21 cellular contexts compared by ENCODE assay signal in the genomic region with DNA sequence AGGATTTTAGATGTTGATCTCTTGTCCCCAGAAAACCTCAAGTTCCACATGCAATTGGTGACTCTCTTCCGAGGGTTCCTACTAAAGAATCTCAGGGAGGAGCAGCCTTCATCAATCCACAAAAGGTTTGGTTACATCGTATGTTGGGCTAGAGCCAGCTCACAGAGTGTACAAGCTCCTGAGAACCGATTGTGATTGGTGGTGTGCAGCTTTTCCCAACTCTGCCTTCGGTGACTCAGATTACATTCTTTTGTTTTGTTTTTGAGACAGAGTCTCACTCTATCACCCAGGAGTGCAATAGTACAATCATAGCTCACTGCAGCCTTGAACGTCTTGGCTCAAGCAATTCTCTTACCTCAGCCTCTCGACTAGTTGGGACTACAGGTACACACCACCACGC.
DNase-seq lines count a peak whose midpoint lies in the region; ATAC-seq and FAIRE-seq lines count a peak whose summit lies in the region.
"Had no signal": no experiment of that assay in that cellular context is flagged by ENCODE, and none has a peak within 500 bp of the region (broad histone marks: within the 10 kb centered on the region; RNA-seq: fewer than 3 reads in every experiment).

No MANE protein-coding gene starts in this region.

- POLR2A ChIA-PET in activated CD4-positive, alpha-beta T cell treated with anti-CD3 and anti-CD28 coated beads for 36 hours (lab: Charles Lee), result no interaction called here

- ATAC-seq in Right ventricle myocardium inferior (peak; percentile 32), Right ventricle myocardium superior (ENCODE audit: poor library complexity) (peak; percentile 40), GM18861 (IDR thresholded peaks at IDR 0.05; ENCODE audit: unreplicated experiment) (no peak)
- ATAC-seq in activated CD4-positive, alpha-beta T cell treated with anti-CD3 and anti-CD28 coated beads for 36 hours, result no peak
- ATAC-seq: CD8-positive, alpha-beta T cell; K562 had no signal

- peaks cover 4% of the 10 kb centered on the region for H3K27me3 Mint-ChIP-seq in activated CD4-positive, alpha-beta T cell treated with anti-CD3 and anti-CD28 coated beads for 36 hours

- CTCF ChIA-PET in activated CD4-positive, alpha-beta T cell treated with anti-CD3 and anti-CD28 coated beads for 36 hours (lab: Charles Lee), result no interaction called here

- H3K27ac Mint-ChIP-seq in activated CD4-positive, alpha-beta T cell treated with anti-CD3 and anti-CD28 coated beads for 36 hours, result no peak overlapping the region
- H3K27ac Mint-ChIP-seq: CD8-positive, alpha-beta T cell had no signal

- intact Hi-C loops in Right ventricle myocardium inferior (cut with DNase I) (no loop called here), cardiac septum (cut with DNase I) (no loop called here), Right ventricle myocardium superior (cut with DNase I) (no loop called here)
- intact Hi-C loops in activated CD4-positive, alpha-beta T cell treated with anti-CD3 and anti-CD28 coated beads for 36 hours (cut with DNase I, micrococcal nuclease), result no loop called here

- DNase-seq in Right ventricle myocardium inferior (ENCODE audit: missing footprints), result no peak
- no peak for DNase-seq in cardiac septum (ENCODE audit: low spot score)
- DNase-seq in astrocyte of the hippocampus (ENCODE audit: low read depth, low spot score), result peak; percentile 17
- DNase-seq in Right ventricle myocardium superior, result no peak
- peak; percentile 31 for DNase-seq in urothelium cell line (ENCODE audit: low spot score)
- no peak for DNase-seq in A172 (ENCODE audit: low spot score)
- no peak for DNase-seq in activated CD4-positive, alpha-beta T cell treated with anti-CD3 and anti-CD28 coated beads for 36 hours
- DNase-seq: activated gamma-delta T cell; amygdala; CD8-positive, alpha-beta T cell; NCI-H2081 treated with DMSO at 0.1 percent for 48 hours; NCI-H526 treated with DMSO at 0.1 percent for 48 hours; ovary; SK-N-SH; stimulated activated CD4-positive, alpha-beta T cell treated with anti-CD3 and anti-CD28 coated beads, Interleukin-2, amount 100 ng/mL, for 48 hours; T1000; uterus had no signal

- no peaks in the 10 kb centered on the region for H3K4me1 Mint-ChIP-seq in activated CD4-positive, alpha-beta T cell treated with anti-CD3 and anti-CD28 coated beads for 36 hours

- FAIRE-seq in urothelium cell line (lab: Jason Lieb, UNC), result no peak
- FAIRE-seq: colon, endometrium, K562 had no signal

- no peaks in the 10 kb centered on the region for H3K36me3 Mint-ChIP-seq in activated CD4-positive, alpha-beta T cell treated with anti-CD3 and anti-CD28 coated beads for 36 hours (ENCODE audit: low read depth)
- H3K36me3 Mint-ChIP-seq: CD8-positive, alpha-beta T cell had no signal

- no peaks in the 10 kb centered on the region for H3K9me3 Mint-ChIP-seq in activated CD4-positive, alpha-beta T cell treated with anti-CD3 and anti-CD28 coated beads for 36 hours (ENCODE audit: low read depth)
- H3K9me3 Mint-ChIP-seq: CD8-positive, alpha-beta T cell had no signal

- H3K4me3 Mint-ChIP-seq in activated CD4-positive, alpha-beta T cell treated with anti-CD3 and anti-CD28 coated beads for 36 hours, result no peak overlapping the region
- H3K4me3 Mint-ChIP-seq: CD8-positive, alpha-beta T cell had no signal

Comparison
In these comparisons a context has a peak if more than half of its experiments do, and no peak if none do; other contexts are left out.
1. ATAC-seq: peak in Right ventricle myocardium inferior (single experiment) and Right ventricle myocardium superior (single experiment); none in GM18861 (single experiment) and activated CD4-positive, alpha-beta T cell treated with anti-CD3 and anti-CD28 coated beads for 36 hours (single experiment).
2. DNase-seq: peak in astrocyte of the hippocampus (single experiment) and urothelium cell line (single experiment); none in Right ventricle myocardium inferior (single experiment), cardiac septum (single experiment), Right ventricle myocardium superior (single experiment), A172 (single experiment) and activated CD4-positive, alpha-beta T cell treated with anti-CD3 and anti-CD28 coated beads for 36 hours (single experiment).